11 cellular contexts compared by ENCODE assay signal in the genomic region with DNA sequence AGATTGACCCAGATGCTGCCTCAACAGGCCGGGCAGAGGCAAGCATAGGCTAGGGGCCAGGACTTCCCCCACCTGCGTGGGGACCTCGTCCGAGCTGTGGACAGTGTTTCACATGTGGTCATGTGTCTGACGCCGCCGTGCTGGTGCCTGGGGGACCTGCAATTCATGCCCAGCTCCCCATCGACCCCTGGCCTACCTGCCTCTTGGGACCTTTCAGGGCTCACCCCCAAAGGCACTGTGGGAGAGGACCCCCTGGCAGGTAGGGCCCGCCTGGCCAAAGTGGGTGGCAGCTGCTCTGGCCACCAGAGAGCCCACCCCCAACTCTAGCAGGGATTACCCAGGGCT. TPM values are rescaled to one million over a fixed set of nuclear protein-coding genes. Genes with fewer than 3 reads are reported as not detected.
DNase-seq lines count a peak whose midpoint lies in the region; ATAC-seq and TF ChIP-seq lines count a peak whose summit lies in the region.
"Had no signal": no experiment of that assay in that cellular context is flagged by ENCODE, and none has a peak within 500 bp of the region (broad histone marks: within the 10 kb centered on the region; RNA-seq: fewer than 3 reads in every experiment).

No MANE protein-coding gene starts in this region.

- no peak overlapping the region for H2BK120ac ChIP-seq in IMR-90 (ENCODE audit: low read depth, low read length)

- intact Hi-C loops in CD14-positive monocyte (cut with micrococcal nuclease) (no loop called here), IMR-90 (cut with micrococcal nuclease) (no loop called here), esophagus muscularis mucosa (cut with DNase I) (no loop called here)

- 72% methylated on average over 4 of the region's 9 CpGs; no CpG with 5 or more reads in 1 of the 2 experiments for WGBS in IMR-90 (ENCODE audit: extremely low coverage in 2 of 2, insufficient read length in 1 of 2), 2 experiments
- WGBS in endodermal cell (ENCODE audit: insufficient coverage in 1 of 2, insufficient read length in 1 of 2), 2 experiments, result 82 to 89% methylated on average over 7 to 9 of the region's 9 CpGs
- WGBS in esophagus muscularis mucosa, result 73% methylated on average over 2 of the region's 9 CpGs

- H2BK20ac ChIP-seq in IMR-90 (ENCODE audit: low read depth, low read length), result no peak overlapping the region

- in situ Hi-C loops in IMR-90 (cut with MboI; ENCODE audit: low sequenced_read_pairs), result no loop called here

- TF ChIP-seq RAD21 in IMR-90 (IDR thresholded peaks at IDR 0.05; ENCODE audit: low read length), result no peak

- H3K23ac ChIP-seq in IMR-90 (ENCODE audit: low read depth, low read length), result peak overlapping the region; percentile 64; the same call in 1 of the 2 replicates

- no peaks in the 10 kb centered on the region for H3K9me3 ChIP-seq in IMR-90 (ENCODE audit: control insufficient read depth, insufficient read depth, low read length)
- H3K9me3 ChIP-seq in endodermal cell (ENCODE audit: control insufficient read depth, low read length), result no peaks in the 10 kb centered on the region
- no peaks in the 10 kb centered on the region for H3K9me3 ChIP-seq in parathyroid adenoma (ENCODE audit: control insufficient read depth, low read length)
- H3K9me3 ChIP-seq in esophagus muscularis mucosa, result no peaks in the 10 kb centered on the region

- no peak overlapping the region for H3K9ac ChIP-seq in IMR-90 (ENCODE audit: low read depth, low read length)
- H3K9ac ChIP-seq in endodermal cell (ENCODE audit: extremely low read depth, low read length, poor library complexity, severe bottlenecking), result no peak overlapping the region
- H3K9ac ChIP-seq in parathyroid adenoma, result no peak overlapping the region

- H3K4me3 Mint-ChIP-seq in CD14-positive monocyte (peak overlapping the region; percentile 50 to 68), endodermal cell (peak overlapping the region; percentile 17)
- H3K4me3 Mint-ChIP-seq: CD8-positive, alpha-beta memory T cell; T-helper 1 cell treated with Interleukin-12 subunit alpha and Interleukin-12 subunit beta and Interleukin-4 antibody, amounts not matched to agents 30 μg/mL and 1 μg/mL, for 36 hours had no signal

- H3K4me2 ChIP-seq in IMR-90 (ENCODE audit: low read depth, low read length), result no peak overlapping the region
- peak overlapping the region; percentile 48 for H3K4me2 ChIP-seq in parathyroid adenoma (ENCODE audit: low read length)

- peak overlapping the region; percentile 7 for H3K4ac ChIP-seq in IMR-90 (ENCODE audit: low read depth, low read length)

- no peak for ATAC-seq in IMR-90 (ENCODE audit: low read depth)
- no peak for ATAC-seq in GM18861 (IDR thresholded peaks at IDR 0.05; ENCODE audit: unreplicated experiment)

- POLR2A ChIA-PET in IMR-90 (lab: Charles Lee; ENCODE audit: unreplicated experiment), result no interaction called here

- H3K27me3 Mint-ChIP-seq in CD14-positive monocyte (ENCODE audit: low read depth in 3 of 3) (peaks cover 3 to 5% (median 5%) of the 10 kb centered on the region in 3 donors), endodermal cell (ENCODE audit: insufficient read depth) (no peaks in the 10 kb centered on the region)

- H3K4me1 ChIP-seq in IMR-90 (ENCODE audit: control insufficient read depth, insufficient read depth, low read length) (peaks cover 17% of the 10 kb centered on the region), endodermal cell (ENCODE audit: control insufficient read depth, insufficient read depth, low read length) (peaks cover 24% of the 10 kb centered on the region), parathyroid adenoma (peaks cover 12% of the 10 kb centered on the region), esophagus muscularis mucosa (peaks cover 63 to 83% (median 72%) of the 10 kb centered on the region in 4 donors)

- H3K36me3 ChIP-seq in IMR-90 (ENCODE audit: control insufficient read depth, insufficient read depth, low read length) (peaks cover 10% of the 10 kb centered on the region; the same call in 1 of the 2 replicates), endodermal cell (ENCODE audit: control insufficient read depth, insufficient read depth, low read length) (peaks cover 2% of the 10 kb centered on the region), parathyroid adenoma (ENCODE audit: control insufficient read depth, insufficient read depth, low read length) (no peaks in the 10 kb centered on the region), esophagus muscularis mucosa (peaks cover 0 to 16% (median 15%) of the 10 kb centered on the region in 4 donors)

- H4K91ac ChIP-seq in IMR-90 (ENCODE audit: insufficient read depth, low read depth, low read length), result 0 out of 2 replicates have a peak overlapping the region, but pooled peaks have one; percentile 6

- H2BK5ac ChIP-seq in IMR-90 (ENCODE audit: low read depth, low read length, poor library complexity, severe bottlenecking), result no peak overlapping the region

- peak overlapping the region in 1 of 2 experiments; percentile 53; a peak in 2 of 4 replicates for H4K8ac ChIP-seq in IMR-90 (ENCODE audit: low read depth in 2 of 2, low read length in 2 of 2)

- DNase-seq in CD14-positive monocyte (ENCODE audit: low spot score) (no peak), IMR-90 (no peak), endodermal cell (no peak), NCI-H524 treated with DMSO at 0.1 percent for 48 hours (lab: John Stamatoyannopoulos, UW) (no peak), esophagus muscularis mucosa (ENCODE audit: extremely low spot score) (no peak), NCI-H1417 (lab: John Stamatoyannopoulos, UW) (no peak)
- DNase-seq: CD8-positive, alpha-beta memory T cell; KG1 had no signal

- H3K36me3 Mint-ChIP-seq in CD14-positive monocyte, result peaks cover 16% of the 10 kb centered on the region in 2 donors
- peaks cover 4% of the 10 kb centered on the region for H3K36me3 Mint-ChIP-seq in endodermal cell (ENCODE audit: low read depth)

- H3K79me2 ChIP-seq in parathyroid adenoma, result peaks cover 11% of the 10 kb centered on the region

- no peak overlapping the region; the same call in 1 of the 2 replicates for H4K5ac ChIP-seq in IMR-90 (ENCODE audit: low read depth, low read length)

- peak overlapping the region; percentile 93 for H2AK9ac ChIP-seq in IMR-90 (replicated peaks; ENCODE audit: low read depth, low read length, poor library complexity)

- peaks cover 45% of the 10 kb centered on the region for H4K20me1 ChIP-seq in IMR-90 (ENCODE audit: insufficient read depth, low read length)

- no peak for TF ChIP-seq EP300 in esophagus muscularis mucosa (IDR thresholded peaks at IDR 0.05)

- H3K27me3 ChIP-seq in IMR-90 (ENCODE audit: control insufficient read depth, insufficient read depth, low read length) (no peaks in the 10 kb centered on the region), endodermal cell (ENCODE audit: control insufficient read depth, insufficient read depth, low read length, poor library complexity, severe bottlenecking) (no peaks in the 10 kb centered on the region), parathyroid adenoma (ENCODE audit: control insufficient read depth, insufficient read depth, low read length) (no peaks in the 10 kb centered on the region), esophagus muscularis mucosa (no peaks in the 10 kb centered on the region)

- no peak for TF ChIP-seq POLR2A in IMR-90 (IDR thresholded peaks at IDR 0.05; ENCODE audit: low read depth, low read length)
- no peak for TF ChIP-seq POLR2A in esophagus muscularis mucosa (IDR thresholded peaks at IDR 0.05; ENCODE audit: low read depth)

- H3K14ac ChIP-seq in IMR-90 (replicated peaks; ENCODE audit: low read depth, low read length), result no peak overlapping the region; the same call in 1 of the 2 replicates

- H2AK5ac ChIP-seq in IMR-90 (ENCODE audit: low read depth, low read length), result no peak overlapping the region

- no peak overlapping the region for H3K27ac ChIP-seq in IMR-90 (ENCODE audit: insufficient read depth, low read length)
- peak overlapping the region; percentile 50 for H3K27ac ChIP-seq in endodermal cell (ENCODE audit: low read depth, low read length)
- peak overlapping the region; percentile 49 for H3K27ac ChIP-seq in parathyroid adenoma
- peak overlapping the region in 2 of 4 donors; percentile 31 to 45 for H3K27ac ChIP-seq in esophagus muscularis mucosa (replicated peaks in 1 of 4)

- CTCF ChIA-PET in IMR-90 (lab: Yijun Ruan, JAX), result interaction anchor here (1.6 kb wide), 1 partner anchor 23 kb away, joined by 5 read pairs; no protein-coding TSS in a partner anchor

- H2BK15ac ChIP-seq in IMR-90 (ENCODE audit: low read depth, low read length), result no peak overlapping the region

- no peak overlapping the region for H3K4me3 ChIP-seq in IMR-90 (ENCODE audit: insufficient read depth, low read depth, low read length)
- H3K4me3 ChIP-seq in endodermal cell (ENCODE audit: low read length), result no peak overlapping the region
- H3K4me3 ChIP-seq in parathyroid adenoma (ENCODE audit: low read depth, low read length), result peak overlapping the region; percentile 25
- no peak overlapping the region for H3K4me3 ChIP-seq in esophagus muscularis mucosa

- no TSS peak for BruUV-seq in IMR-90 (replicated peaks; lab: Mats Ljungman, UMichigan)

- H3K27ac Mint-ChIP-seq in CD14-positive monocyte, result peak overlapping the region in 4 of 7 donors; percentile 12 to 75 (median 47)
- peak overlapping the region; percentile 85 for H3K27ac Mint-ChIP-seq in endodermal cell

- H3K9me1 ChIP-seq in IMR-90 (ENCODE audit: insufficient read depth, low read length), result peaks cover 21% of the 10 kb centered on the region

- no peak overlapping the region for H3K56ac ChIP-seq in IMR-90 (ENCODE audit: extremely low read depth, insufficient read depth, low read length)

- peaks cover 21 to 78% of the 10 kb centered on the region in 2 experiments for H3K79me1 ChIP-seq in IMR-90 (ENCODE audit: low read depth in 1 of 2, low read length in 2 of 2)

- H3K9me3 Mint-ChIP-seq in CD14-positive monocyte (no peaks in the 10 kb centered on the region), endodermal cell (no peaks in the 10 kb centered on the region)
- H3K9me3 Mint-ChIP-seq: CD8-positive, alpha-beta memory T cell; T-helper 1 cell treated with Interleukin-12 subunit alpha and Interleukin-12 subunit beta and Interleukin-4 antibody, amounts not matched to agents 30 μg/mL and 1 μg/mL, for 36 hours had no signal

- TF ChIP-seq CTCF in CD14-positive monocyte (IDR thresholded peaks at IDR 0.05), result no peak
- no peak for TF ChIP-seq CTCF in IMR-90 (conservative IDR thresholded peaks at IDR 0.05; ENCODE audit: low read depth, low read length)
- no peak for TF ChIP-seq CTCF in endodermal cell (conservative IDR thresholded peaks at IDR 0.05)
- TF ChIP-seq CTCF in parathyroid adenoma (IDR thresholded peaks at IDR 0.05), result no peak
- no peak for TF ChIP-seq CTCF in esophagus muscularis mucosa (IDR thresholded peaks at IDR 0.05)

- no peak overlapping the region; the same call in 1 of the 2 replicates for H3K18ac ChIP-seq in IMR-90 (ENCODE audit: low read depth, low read length)

- dilution Hi-C loops in IMR-90 (cut with HindIII; ENCODE audit: low sequenced_read_pairs, unreplicated experiment), result no loop called here

- peak overlapping the region; percentile 89 for H2AFZ ChIP-seq in IMR-90 (replicated peaks; ENCODE audit: low read length, poor library complexity)
- peak overlapping the region; percentile 62 for H2AFZ ChIP-seq in parathyroid adenoma

- H3K4me1 Mint-ChIP-seq in CD14-positive monocyte (peaks cover 45% of the 10 kb centered on the region), endodermal cell (peaks cover 37% of the 10 kb centered on the region)

RNA-seq across cellular contexts. Expression of a gene that starts 4.4 kb away (rescaled TPM):
- under 1 TPM; 0.37 TPM for polyA plus RNA-seq in CD14-positive monocyte
- total RNA-seq in IMR-90 (2012; rRNA removed), result 1.3 and 1.9 TPM in 2 replicates
- polyA plus RNA-seq in IMR-90 (2012; rRNA removed), result 8.7 and 9.4 TPM in 2 replicates
- polyA plus RNA-seq in IMR-90 (2012; cell fraction: cytosol; rRNA removed), result 5.6 and 9.3 TPM in 2 replicates
- 11.7 and 31.4 TPM in 2 replicates for polyA plus RNA-seq in IMR-90 (2012; cell fraction: nucleus; rRNA removed; ENCODE audit: low replicate concordance)
- 10 to 100 TPM; 24.1 TPM for total RNA-seq in endodermal cell
- polyA plus RNA-seq in endodermal cell (2013, experiment 1 of 2), result 17.8 TPM
- 17.3 TPM for polyA plus RNA-seq in endodermal cell (2013, experiment 2 of 2)
- total RNA-seq in esophagus muscularis mucosa, result 10 to 100 TPM in 1 of 4 donors, 1 to 10 TPM in 3; 6.8 to 10.5 (median 8.2) TPM

RNA-seq across cellular contexts. Expression of a gene that starts 53.9 kb away (rescaled TPM):
- polyA plus RNA-seq in CD14-positive monocyte (1 to 10 TPM; 4.4 to 6.4 TPM), IMR-90 (2012; rRNA removed) (2.5 and 2.7 TPM in 2 replicates)
- total RNA-seq in IMR-90 (2012; rRNA removed) (3.0 and 3.6 TPM in 2 replicates), endodermal cell (10 to 100 TPM in 1 of 2 donors, 1 to 10 TPM in 1; 9.6 to 13.6 TPM), esophagus muscularis mucosa (10 to 100 TPM in 1 of 4 donors, 1 to 10 TPM in 3; 5.1 to 15.6 (median 8.9) TPM)
- 1.5 and 1.6 TPM in 2 replicates for polyA plus RNA-seq in IMR-90 (2012; cell fraction: cytosol; rRNA removed)
- polyA plus RNA-seq in IMR-90 (2012; cell fraction: nucleus; rRNA removed; ENCODE audit: low replicate concordance), result 0.97 and 1.9 TPM in 2 replicates
- polyA plus RNA-seq in endodermal cell (2013, experiment 1 of 2), result 11.0 TPM
- polyA plus RNA-seq in endodermal cell (2013, experiment 2 of 2), result 10.4 TPM

RNA-seq across cellular contexts. Expression of a gene that starts 58.4 kb away (rescaled TPM):
- 10 to 100 TPM; 33.2 to 52.2 TPM for polyA plus RNA-seq in CD14-positive monocyte
- total RNA-seq in IMR-90 (2012; rRNA removed), result 5.0 and 5.6 TPM in 2 replicates
- polyA plus RNA-seq in IMR-90 (2012; rRNA removed), result 12.1 and 13.6 TPM in 2 replicates
- 9.1 and 12.9 TPM in 2 replicates for polyA plus RNA-seq in IMR-90 (2012; cell fraction: cytosol; rRNA removed)
- polyA plus RNA-seq in IMR-90 (2012; cell fraction: nucleus; rRNA removed; ENCODE audit: low replicate concordance), result 34.1 and 56.0 TPM in 2 replicates
- total RNA-seq in endodermal cell, result 10 to 100 TPM; 13.9 to 14.2 TPM
- 4.3 TPM for polyA plus RNA-seq in endodermal cell (2013, experiment 1 of 2)
- 3.3 TPM for polyA plus RNA-seq in endodermal cell (2013, experiment 2 of 2)
- 10 to 100 TPM in 3 of 4 donors, 1 to 10 TPM in 1; 7.9 to 30.4 (median 13.9) TPM for total RNA-seq in esophagus muscularis mucosa
